Comparison of ENCODE assay signal across 15 cellular contexts in genomic region chr13:23552661-23553060, GRCh38. TPM values are rescaled to one million over a fixed set of nuclear protein-coding genes. Genes with fewer than 3 reads are reported as not detected.
A peak's percentile ranks its signal among the peaks of the same experiment; 100 is the strongest.
DNase-seq lines count a peak whose midpoint lies in the region; ATAC-seq and TF ChIP-seq lines count a peak whose summit lies in the region.
"Had no signal": no experiment of that assay in that cellular context is flagged by ENCODE, and none has a peak within 500 bp of the region (broad histone marks: within the 10 kb centered on the region; RNA-seq: fewer than 3 reads in every experiment).

No MANE protein-coding gene starts in this region.

- H3K56ac ChIP-seq in IMR-90 (ENCODE audit: extremely low read depth, insufficient read depth, low read length), result no peak overlapping the region

- H2AK5ac ChIP-seq in IMR-90 (ENCODE audit: low read depth, low read length), result no peak overlapping the region

- H3K27me3 ChIP-seq in heart right ventricle (peaks cover 0 to 4% (median 0%) of the 10 kb centered on the region in 7 donors), IMR-90 (ENCODE audit: control insufficient read depth, insufficient read depth, low read length) (no peaks in the 10 kb centered on the region), esophagus muscularis mucosa (no peaks in the 10 kb centered on the region), A673 (replicated peaks; ENCODE audit: insufficient read depth, low read depth, low read length, poor library complexity) (peaks cover 33% of the 10 kb centered on the region)

- no peak overlapping the region for H2BK120ac ChIP-seq in IMR-90 (ENCODE audit: low read depth, low read length)

- no peak overlapping the region for H2BK5ac ChIP-seq in IMR-90 (ENCODE audit: low read depth, low read length, poor library complexity, severe bottlenecking)

- no peak for TF ChIP-seq POLR2A in IMR-90 (IDR thresholded peaks at IDR 0.05; ENCODE audit: low read depth, low read length)
- no peak for TF ChIP-seq POLR2A in esophagus muscularis mucosa (IDR thresholded peaks at IDR 0.05; ENCODE audit: low read depth)

- H3K36me3 ChIP-seq in heart right ventricle (no peaks in the 10 kb centered on the region), IMR-90 (ENCODE audit: control insufficient read depth, insufficient read depth, low read length) (no peaks in the 10 kb centered on the region), esophagus muscularis mucosa (no peaks in the 10 kb centered on the region), A673 (ENCODE audit: insufficient read depth, low read length, poor library complexity, severe bottlenecking) (no peaks in the 10 kb centered on the region)

- no peak overlapping the region for H3K23ac ChIP-seq in IMR-90 (ENCODE audit: low read depth, low read length)

- peak overlapping the region; percentile 67; the same call in 1 of the 3 replicates for H2BK15ac ChIP-seq in IMR-90 (ENCODE audit: low read depth, low read length)

- H3K4me1 ChIP-seq in heart right ventricle, result peaks cover 0 to 34% (median 9%) of the 10 kb centered on the region in 9 donors
- peaks cover 4% of the 10 kb centered on the region for H3K4me1 ChIP-seq in IMR-90 (ENCODE audit: control insufficient read depth, insufficient read depth, low read length)
- peaks cover 12 to 16% (median 13%) of the 10 kb centered on the region in 4 donors for H3K4me1 ChIP-seq in esophagus muscularis mucosa
- no peaks in the 10 kb centered on the region for H3K4me1 ChIP-seq in A673 (ENCODE audit: insufficient read depth, low read length, poor library complexity, severe bottlenecking)

- H3K9me3 ChIP-seq in heart right ventricle, result no peaks in the 10 kb centered on the region
- H3K9me3 ChIP-seq in IMR-90 (ENCODE audit: control insufficient read depth, insufficient read depth, low read length), result peaks cover 5% of the 10 kb centered on the region; the same call in 1 of the 2 replicates
- no peaks in the 10 kb centered on the region for H3K9me3 ChIP-seq in esophagus muscularis mucosa
- H3K9me3 ChIP-seq in A673 (ENCODE audit: low read depth, low read length, poor library complexity, severe bottlenecking), result no peaks in the 10 kb centered on the region
- H3K9me3 ChIP-seq: Caco-2 had no signal

- no peak overlapping the region for H3K4ac ChIP-seq in IMR-90 (ENCODE audit: low read depth, low read length)

- WGBS in heart right ventricle, 2 donors, result 79 to 81% methylated on average over 2 of the region's 2 CpGs
- no CpG with 5 or more reads among the region's 2 CpGs for WGBS in IMR-90 (ENCODE audit: extremely low coverage in 2 of 2, insufficient read length in 1 of 2), 2 experiments
- WGBS in esophagus muscularis mucosa, result 88% methylated on average over 2 of the region's 2 CpGs

- no peak overlapping the region for H2AFZ ChIP-seq in IMR-90 (replicated peaks; ENCODE audit: low read length, poor library complexity)

- intact Hi-C loops in heart right ventricle (cut with DNase I) (no loop called here), left cardiac atrium (cut with DNase I) (no loop called here), IMR-90 (cut with micrococcal nuclease) (no loop called here), esophagus muscularis mucosa (cut with DNase I) (no loop called here), A673 (cut with micrococcal nuclease; ENCODE audit: unreplicated experiment) (no loop called here)

- no peaks in the 10 kb centered on the region for H4K20me1 ChIP-seq in IMR-90 (ENCODE audit: insufficient read depth, low read length)

- BruUV-seq in IMR-90 (replicated peaks; lab: Mats Ljungman, UMichigan) (no TSS peak), A673 (replicated peaks; lab: Mats Ljungman, UMichigan) (no TSS peak)

- H2AK9ac ChIP-seq in IMR-90 (replicated peaks; ENCODE audit: low read depth, low read length, poor library complexity), result no peak overlapping the region

- no peak overlapping the region for H3K18ac ChIP-seq in IMR-90 (ENCODE audit: low read depth, low read length)

- CTCF ChIA-PET in IMR-90 (lab: Yijun Ruan, JAX), result no interaction called here
- CTCF ChIA-PET in A673 (lab: Charles Lee), result no interaction called here

- no peak for TF ChIP-seq EP300 in esophagus muscularis mucosa (IDR thresholded peaks at IDR 0.05)

- H3K4me3 ChIP-seq in heart right ventricle (no peak overlapping the region), IMR-90 (ENCODE audit: insufficient read depth, low read depth, low read length) (no peak overlapping the region), esophagus muscularis mucosa (no peak overlapping the region), A673 (ENCODE audit: low read depth, low read length, poor library complexity, severe bottlenecking) (no peak overlapping the region)

- POLR2A ChIA-PET in IMR-90 (lab: Charles Lee; ENCODE audit: unreplicated experiment), result no interaction called here
- POLR2A ChIA-PET in A673 (lab: Charles Lee; ENCODE audit: low non-redundant PET), result no interaction called here

- peaks cover 7% of the 10 kb centered on the region for H3K9me1 ChIP-seq in IMR-90 (ENCODE audit: insufficient read depth, low read length)

- H2BK20ac ChIP-seq in IMR-90 (ENCODE audit: low read depth, low read length), result peak overlapping the region; percentile 26

- no peak overlapping the region for H3K4me2 ChIP-seq in IMR-90 (ENCODE audit: low read depth, low read length)

- H3K27ac ChIP-seq in heart right ventricle, result peak overlapping the region in 8 of 10 donors; percentile 26 to 92 (median 66)
- H3K27ac ChIP-seq in IMR-90 (ENCODE audit: insufficient read depth, low read length), result no peak overlapping the region
- H3K27ac ChIP-seq in esophagus muscularis mucosa (replicated peaks in 1 of 4), result peak overlapping the region in 1 of 4 donors; percentile 67
- no peak overlapping the region for H3K27ac ChIP-seq in A673 (ENCODE audit: low read depth, low read length, poor library complexity, severe bottlenecking)
- H3K27ac ChIP-seq: C4-2B had no signal

- H4K8ac ChIP-seq in IMR-90 (ENCODE audit: low read depth in 2 of 2, low read length in 2 of 2), result no peak overlapping the region

- in situ Hi-C loops in IMR-90 (cut with MboI; ENCODE audit: low sequenced_read_pairs), result no loop called here

- H3K79me1 ChIP-seq in IMR-90 (ENCODE audit: low read depth in 1 of 2, low read length in 2 of 2), result no peaks in the 10 kb centered on the region

- no peak overlapping the region for H4K5ac ChIP-seq in IMR-90 (ENCODE audit: low read depth, low read length)

- ATAC-seq in heart right ventricle (peak in 1 of 8 donors; percentile 17), left cardiac atrium (no peak), IMR-90 (ENCODE audit: low read depth) (no peak)
- ATAC-seq: HCT116 had no signal

- no peak overlapping the region for H4K91ac ChIP-seq in IMR-90 (ENCODE audit: insufficient read depth, low read depth, low read length)

- DNase-seq in heart right ventricle (no peak), left cardiac atrium (no peak), IMR-90 (no peak), esophagus muscularis mucosa (ENCODE audit: extremely low spot score) (peak; percentile 81), A673 (ENCODE audit: low spot score) (no peak), activated T-cell treated with anti-CD3 and anti-CD28 coated beads for 4 hours (no peak)
- DNase-seq: AML-193; Caco-2; CD4-positive, alpha-beta T cell; GDM1; GOT3; H7; HFFc6 had no signal

- no peak overlapping the region for H3K9ac ChIP-seq in IMR-90 (ENCODE audit: low read depth, low read length)

- no peak for TF ChIP-seq RAD21 in IMR-90 (IDR thresholded peaks at IDR 0.05; ENCODE audit: low read length)

- no peak overlapping the region for H3K14ac ChIP-seq in IMR-90 (replicated peaks; ENCODE audit: low read depth, low read length)

- dilution Hi-C loops in IMR-90 (cut with HindIII; ENCODE audit: low sequenced_read_pairs, unreplicated experiment), result no loop called here

- TF ChIP-seq CTCF in heart right ventricle (IDR thresholded peaks at IDR 0.05), result no peak
- no peak for TF ChIP-seq CTCF in IMR-90 (conservative IDR thresholded peaks at IDR 0.05; ENCODE audit: low read depth, low read length)
- no peak for TF ChIP-seq CTCF in esophagus muscularis mucosa (IDR thresholded peaks at IDR 0.05)
- TF ChIP-seq CTCF in A673 (conservative IDR thresholded peaks at IDR 0.05; ENCODE audit: low read depth, low read length), result no peak

TF ChIP-seq in IMR-90, 13 proteins besides CTCF, POLR2A, EP300 and RAD21:
- TF ChIP-seq ELK1 (IDR thresholded peaks at IDR 0.05; ENCODE audit: borderline replicate concordance, low read depth, low read length) (no peak), BHLHE40 (IDR thresholded peaks at IDR 0.05; ENCODE audit: low read depth, low read length) (no peak), CHD1 (IDR thresholded peaks at IDR 0.05; ENCODE audit: low read depth, low read length) (no peak), NFE2L2 (IDR thresholded peaks at IDR 0.05; ENCODE audit: low read depth, low read length) (no peak), MAZ (IDR thresholded peaks at IDR 0.05; ENCODE audit: borderline replicate concordance, low read depth, low read length) (no peak), FOS (IDR thresholded peaks at IDR 0.05; ENCODE audit: low read depth, low read length) (no peak), MAFK (IDR thresholded peaks at IDR 0.05; ENCODE audit: low read depth, low read length) (no peak)

RNA-seq across cellular contexts. Expression of gene TNFRSF19, which starts 17.6 kb away (rescaled TPM):
- 10 to 100 TPM; 25.5 to 49.6 (median 33.7) TPM for total RNA-seq in heart right ventricle
- 10 to 100 TPM; 17.8 to 20.9 TPM for polyA plus RNA-seq in heart right ventricle
- total RNA-seq in left cardiac atrium, result 10 to 100 TPM; 35.6 to 45.7 TPM
- total RNA-seq in IMR-90 (2012; rRNA removed), result 18.6 and 21.9 TPM in 2 replicates
- polyA plus RNA-seq in IMR-90 (2012; rRNA removed), result 19.8 and 26.3 TPM in 2 replicates
- 22.9 and 37.5 TPM in 2 replicates for polyA plus RNA-seq in IMR-90 (2012; cell fraction: cytosol; rRNA removed)
- 17.5 and 57.8 TPM in 2 replicates for polyA plus RNA-seq in IMR-90 (2012; cell fraction: nucleus; rRNA removed; ENCODE audit: low replicate concordance)
- 1 to 10 TPM; 3.2 to 5.6 (median 5.0) TPM for total RNA-seq in esophagus muscularis mucosa
- total RNA-seq in A673 (2021), result 0.06 TPM in 1 of 2 replicates, not detected in the other
- total RNA-seq: CD4-positive, alpha-beta T cell had no signal

Comparison
In these comparisons a context has a peak if more than half of its experiments do, and no peak if none do; other contexts are left out.
1. H3K27ac ChIP-seq: peak in heart right ventricle (8 of 10); none in IMR-90 (single experiment) and A673 (single experiment).